ENCODE assay signal across 30 cellular contexts in genomic region chr16:68713430-68713829, GRCh38. TPM values are rescaled to one million over a fixed set of nuclear protein-coding genes. Genes with fewer than 3 reads are reported as not detected.
"Had no signal": no experiment of that assay in that cellular context is flagged by ENCODE, and none has a peak within 500 bp of the region (broad histone marks: within the 10 kb centered on the region; RNA-seq: fewer than 3 reads in every experiment).

No MANE protein-coding gene starts in this region.

- H3K4me3 Mint-ChIP-seq: activated CD4-positive, alpha-beta memory T cell treated with anti-CD3 and anti-CD28 coated beads, Interleukin-2, amount 10 ng/mL, durations not matched to agents 7 days and 5 days; activated CD4-positive, alpha-beta T cell treated with anti-CD3 and anti-CD28 coated beads, Interleukin-2, amount 10 ng/mL, durations not matched to agents 7 days and 5 days; activated T-cell treated with anti-CD3 and anti-CD28 coated beads, Interleukin-2, amount 50 U/mL, for 4 hours; activated T-helper 17 cell treated with anti-CD3 and anti-CD28 coated beads, Interleukin-2, amount 50 U/mL, for 72 hours; memory B cell; natural killer cell; WTC11 had no signal

- DNase-seq: activated CD4-positive, alpha-beta memory T cell treated with anti-CD3 and anti-CD28 coated beads, Interleukin-2, amount 10 ng/mL, durations not matched to agents 7 days and 5 days; activated CD4-positive, alpha-beta T cell treated with anti-CD3 and anti-CD28 coated beads for 1 hour; activated CD4-positive, alpha-beta T cell treated with anti-CD3 and anti-CD28 coated beads, Interleukin-2, amount 10 ng/mL, durations not matched to agents 7 days and 5 days; activated CD8-positive, alpha-beta memory T cell treated with anti-CD3 and anti-CD28 coated beads, Interleukin-2, amount 50 U/mL, for 48 hours; activated gamma-delta T cell treated with Interleukin-2 at 50 U/mL for 16 hours; activated naive CD4-positive, alpha-beta T cell treated with anti-CD3 and anti-CD28 coated beads, Interleukin-2, amount 50 U/mL, for 16 hours; activated T-cell treated with anti-CD3 and anti-CD28 coated beads, Interleukin-2, amount 50 U/mL, for 4 hours; amniotic stem cell; brain microvascular endothelial cell; head of caudate nucleus; hippocampal formation; left cardiac atrium; natural killer cell; ovary; retina; sigmoid colon; stimulated activated CD4-positive, alpha-beta T cell treated with anti-CD3 and anti-CD28 coated beads, Interleukin-1b, Interleukin-23, amount 100 ng/mL, for 48 hours; stimulated activated naive CD4-positive, alpha-beta T cell treated with Interleukin-2 at 50 U/mL for 16 hours; T-helper 2 cell; testis; trophoblast cell had no signal

- H3K9me3 Mint-ChIP-seq: activated CD4-positive, alpha-beta memory T cell treated with anti-CD3 and anti-CD28 coated beads, Interleukin-2, amount 10 ng/mL, durations not matched to agents 7 days and 5 days; activated CD4-positive, alpha-beta T cell treated with anti-CD3 and anti-CD28 coated beads, Interleukin-2, amount 10 ng/mL, durations not matched to agents 7 days and 5 days; activated T-cell treated with anti-CD3 and anti-CD28 coated beads, Interleukin-2, amount 50 U/mL, for 4 hours; activated T-helper 17 cell treated with anti-CD3 and anti-CD28 coated beads, Interleukin-2, amount 50 U/mL, for 72 hours; memory B cell; natural killer cell; WTC11 had no signal

- H3K27ac Mint-ChIP-seq: activated CD4-positive, alpha-beta memory T cell treated with anti-CD3 and anti-CD28 coated beads, Interleukin-2, amount 10 ng/mL, durations not matched to agents 7 days and 5 days; activated CD4-positive, alpha-beta T cell treated with anti-CD3 and anti-CD28 coated beads, Interleukin-2, amount 10 ng/mL, durations not matched to agents 7 days and 5 days; activated T-helper 17 cell treated with anti-CD3 and anti-CD28 coated beads, Interleukin-2, amount 50 U/mL, for 72 hours; memory B cell; natural killer cell had no signal

- H3K36me3 Mint-ChIP-seq: memory B cell, natural killer cell, WTC11 had no signal

- ATAC-seq: activated T-cell treated with anti-CD3 and anti-CD28 coated beads, Interleukin-2, amount 50 U/mL, for 4 hours; activated T-helper 17 cell treated with anti-CD3 and anti-CD28 coated beads, Interleukin-2, amount 50 U/mL, for 72 hours; gastroesophageal sphincter; left cardiac atrium; natural killer cell; WTC11 had no signal

- FAIRE-seq: astrocyte, endothelial cell of umbilical vein, keratinocyte, urothelium cell line had no signal

- H3K4me1 Mint-ChIP-seq: natural killer cell had no signal

RNA-seq across cellular contexts. Expression of gene CDH1, which starts 23.7 kb away (rescaled TPM):
- total RNA-seq: fibroblast of lung had no signal
